Comparison of ENCODE assay signal across 28 cellular contexts in the genomic region with DNA sequence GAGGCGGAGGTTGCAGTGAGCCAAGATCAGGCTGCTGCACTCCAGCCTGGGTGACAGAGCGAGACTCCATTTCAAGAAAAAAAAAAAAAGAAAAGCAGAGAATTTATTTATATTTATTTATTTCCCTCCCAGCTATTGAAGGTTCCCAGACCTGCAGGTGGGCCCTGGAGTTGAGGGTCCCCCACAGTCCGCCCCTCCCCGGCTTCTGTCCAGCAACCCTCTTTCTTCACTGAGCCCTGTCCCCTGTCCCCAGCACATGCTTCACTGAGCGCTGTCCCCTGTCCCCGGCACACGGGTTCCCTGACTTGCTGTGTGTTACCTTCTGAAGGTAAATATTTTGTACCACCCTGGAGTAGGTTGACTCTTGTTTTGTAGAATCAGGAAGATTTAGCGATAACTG.
"Had no signal": no experiment of that assay in that cellular context is flagged by ENCODE, and none has a peak within 500 bp of the region (broad histone marks: within the 10 kb centered on the region; RNA-seq: fewer than 3 reads in every experiment).

No MANE protein-coding gene starts in this region.

- H3K9me3 ChIP-seq: adrenal gland had no signal

- H3K27ac ChIP-seq: adrenal gland, coronary artery had no signal

- H3K9me3 Mint-ChIP-seq: activated CD4-positive, alpha-beta memory T cell treated with anti-CD3 and anti-CD28 coated beads, Interleukin-2, amount 10 ng/mL, durations not matched to agents 7 days and 5 days; activated naive CD4-positive, alpha-beta T cell treated with anti-CD3 and anti-CD28 coated beads, Interleukin-2, amount 50 U/mL, for 24 hours; activated naive CD8-positive, alpha-beta T cell treated with anti-CD3 and anti-CD28 coated beads for 36 hours; activated naive CD8-positive, alpha-beta T cell treated with anti-CD3 and anti-CD28 coated beads, Interleukin-2, amount 50 U/mL, for 24 hours; activated T-cell treated with anti-CD3 and anti-CD28 coated beads, Interleukin-2, amount 50 U/mL, for 24 hours; activated T-helper 17 cell treated with anti-CD3 and anti-CD28 coated beads, Interleukin-2, amount 50 U/mL, for 72 hours; central memory CD8-positive, alpha-beta T cell; dendritic cell treated with granulocyte-macrophage colony-stimulating factor and Interleukin-4, amounts not matched to agents 40 ng/mL and 50 ng/mL, for 4 days; endodermal cell had no signal

- DNase-seq: activated CD4-positive, alpha-beta memory T cell treated with anti-CD3 and anti-CD28 coated beads, Interleukin-2, amount 10 ng/mL, durations not matched to agents 7 days and 5 days; activated CD4-positive, alpha-beta T cell treated with anti-CD3 and anti-CD28 coated beads for 1 hour; activated CD4-positive, alpha-beta T cell treated with anti-CD3 and anti-CD28 coated beads for 4 hours; activated CD4-positive, alpha-beta T cell treated with anti-CD3 and anti-CD28 coated beads, Interleukin-2, amount 10 ng/mL, durations not matched to agents 7 days and 5 days; activated CD4-positive, alpha-beta T cell treated with anti-CD3 and anti-CD28 coated beads, Interleukin-2, amount 50 U/mL, for 4 hours; activated CD8-positive, alpha-beta memory T cell treated with anti-CD3 and anti-CD28 coated beads, Interleukin-2, amount 50 U/mL, for 48 hours; activated effector memory CD4-positive, alpha-beta T cell treated with Interleukin-2 at 50 U/mL for 16 hours; activated gamma-delta T cell treated with Interleukin-2 at 50 U/mL for 16 hours; activated naive CD4-positive, alpha-beta T cell treated with Interleukin-2 at 50 U/mL for 16 hours; activated naive CD8-positive, alpha-beta T cell treated with anti-CD3 and anti-CD28 coated beads for 36 hours; activated naive CD8-positive, alpha-beta T cell treated with anti-CD3 and anti-CD28 coated beads, Interleukin-2, amount 50 U/mL, for 24 hours; activated T-cell treated with anti-CD3 and anti-CD28 coated beads for 4 hours; activated T-cell treated with anti-CD3 and anti-CD28 coated beads, Interleukin-2, amount 50 U/mL, for 24 hours; adrenal gland; amygdala; aorta; dorsolateral prefrontal cortex; effector memory CD4-positive, alpha-beta T cell; endodermal cell; foreskin fibroblast had no signal

- H3K27me3 ChIP-seq: adrenal gland, dorsolateral prefrontal cortex had no signal

- H3K27me3 Mint-ChIP-seq: activated T-helper 17 cell treated with anti-CD3 and anti-CD28 coated beads, Interleukin-2, amount 50 U/mL, for 72 hours; dendritic cell treated with granulocyte-macrophage colony-stimulating factor and Interleukin-4, amounts not matched to agents 40 ng/mL and 50 ng/mL, for 4 days had no signal

- H3K27ac Mint-ChIP-seq: activated CD4-positive, alpha-beta memory T cell treated with anti-CD3 and anti-CD28 coated beads, Interleukin-2, amount 10 ng/mL, durations not matched to agents 7 days and 5 days; activated CD4-positive, alpha-beta T cell treated with anti-CD3 and anti-CD28 coated beads, Interleukin-2, amount 10 ng/mL, durations not matched to agents 7 days and 5 days; activated naive CD4-positive, alpha-beta T cell treated with anti-CD3 and anti-CD28 coated beads, Interleukin-2, amount 50 U/mL, for 24 hours; activated naive CD8-positive, alpha-beta T cell treated with anti-CD3 and anti-CD28 coated beads for 36 hours; activated naive CD8-positive, alpha-beta T cell treated with anti-CD3 and anti-CD28 coated beads, Interleukin-2, amount 50 U/mL, for 24 hours; activated T-cell treated with anti-CD3 and anti-CD28 coated beads, Interleukin-2, amount 50 U/mL, for 24 hours; activated T-helper 17 cell treated with anti-CD3 and anti-CD28 coated beads, Interleukin-2, amount 50 U/mL, for 72 hours; dendritic cell treated with granulocyte-macrophage colony-stimulating factor and Interleukin-4, amounts not matched to agents 40 ng/mL and 50 ng/mL, for 4 days; endodermal cell; WTC11 had no signal

- H3K36me3 Mint-ChIP-seq: activated naive CD4-positive, alpha-beta T cell treated with anti-CD3 and anti-CD28 coated beads, Interleukin-2, amount 50 U/mL, for 24 hours; activated naive CD8-positive, alpha-beta T cell treated with anti-CD3 and anti-CD28 coated beads for 36 hours; brain; WTC11 had no signal

- H3K4me3 Mint-ChIP-seq: activated CD4-positive, alpha-beta memory T cell treated with anti-CD3 and anti-CD28 coated beads, Interleukin-2, amount 10 ng/mL, durations not matched to agents 7 days and 5 days; activated CD4-positive, alpha-beta T cell treated with anti-CD3 and anti-CD28 coated beads, Interleukin-2, amount 10 ng/mL, durations not matched to agents 7 days and 5 days; activated naive CD8-positive, alpha-beta T cell treated with anti-CD3 and anti-CD28 coated beads for 36 hours; activated naive CD8-positive, alpha-beta T cell treated with anti-CD3 and anti-CD28 coated beads, Interleukin-2, amount 50 U/mL, for 24 hours; activated T-cell treated with anti-CD3 and anti-CD28 coated beads, Interleukin-2, amount 50 U/mL, for 24 hours; activated T-helper 17 cell treated with anti-CD3 and anti-CD28 coated beads, Interleukin-2, amount 50 U/mL, for 72 hours; brain; central memory CD8-positive, alpha-beta T cell; dendritic cell treated with granulocyte-macrophage colony-stimulating factor and Interleukin-4, amounts not matched to agents 40 ng/mL and 50 ng/mL, for 4 days; endodermal cell; WTC11 had no signal

- ATAC-seq: activated T-helper 17 cell treated with anti-CD3 and anti-CD28 coated beads, Interleukin-2, amount 50 U/mL, for 72 hours; esophagus mucosa; WTC11 had no signal

- H3K4me3 ChIP-seq: adrenal gland, coronary artery, dorsolateral prefrontal cortex had no signal

- H3K36me3 ChIP-seq: adrenal gland had no signal
